ENCODE assay signal across 25 cellular contexts in the genomic region with DNA sequence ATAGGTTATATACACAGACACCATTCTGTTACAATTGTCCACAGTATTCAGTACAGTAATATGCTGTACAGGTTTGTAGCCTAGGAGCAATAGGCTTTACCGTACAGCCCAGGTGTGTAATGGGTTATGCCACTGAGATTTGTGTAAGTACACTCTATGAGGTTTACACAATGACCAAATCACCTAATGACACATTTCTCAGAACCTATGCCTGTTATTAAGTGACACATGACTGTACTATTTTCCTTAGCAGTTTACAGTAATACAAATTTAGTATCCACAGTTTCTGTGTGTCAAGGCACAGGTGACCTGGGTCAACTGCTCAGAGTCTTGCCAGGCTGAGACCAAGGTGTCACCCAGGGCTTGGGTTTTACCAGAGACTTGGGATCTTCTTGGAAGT.
"Had no signal": no experiment of that assay in that cellular context is flagged by ENCODE, and none has a peak within 500 bp of the region (broad histone marks: within the 10 kb centered on the region; RNA-seq: fewer than 3 reads in every experiment).

No MANE protein-coding gene starts in this region.

- H3K36me3 ChIP-seq: SJCRH30 had no signal

- H3K9me3 ChIP-seq: SJCRH30 had no signal

- H3K4me1 Mint-ChIP-seq: activated CD4-positive, alpha-beta T cell treated with anti-CD3 and anti-CD28 coated beads, Interleukin-2, amount 10 ng/mL, durations not matched to agents 7 days and 5 days; activated T-helper 17 cell treated with anti-CD3 and anti-CD28 coated beads, Interleukin-2, amount 50 U/mL, for 72 hours; IgD-negative memory B cell had no signal

- ATAC-seq: activated T-cell treated with anti-CD3 and anti-CD28 coated beads, Interleukin-2, amount 50 U/mL, for 4 hours; activated T-helper 17 cell treated with anti-CD3 and anti-CD28 coated beads, Interleukin-2, amount 50 U/mL, for 72 hours; Right ventricle myocardium inferior; SK-N-SH treated with all-trans-retinoic acid at 6 μM for 48 hours; WTC11 had no signal

- H3K4me1 ChIP-seq: SJCRH30 had no signal

- H3K4me3 Mint-ChIP-seq: activated CD4-positive, alpha-beta memory T cell treated with anti-CD3 and anti-CD28 coated beads for 36 hours; activated CD4-positive, alpha-beta T cell treated with anti-CD3 and anti-CD28 coated beads, Interleukin-2, amount 10 ng/mL, durations not matched to agents 7 days and 5 days; activated naive CD4-positive, alpha-beta T cell treated with anti-CD3 and anti-CD28 coated beads for 36 hours; activated naive CD8-positive, alpha-beta T cell; activated T-cell treated with anti-CD3 and anti-CD28 coated beads, Interleukin-2, amount 50 U/mL, for 4 hours; activated T-helper 17 cell treated with anti-CD3 and anti-CD28 coated beads, Interleukin-2, amount 50 U/mL, for 72 hours; brain; WTC11 had no signal

- H3K27me3 ChIP-seq: SJCRH30 had no signal

- DNase-seq: activated CD4-positive, alpha-beta memory T cell treated with anti-CD3 and anti-CD28 coated beads for 36 hours; activated CD4-positive, alpha-beta T cell treated with anti-CD3 and anti-CD28 coated beads for 1 hour; activated CD4-positive, alpha-beta T cell treated with anti-CD3 and anti-CD28 coated beads, Interleukin-2, amount 10 ng/mL, durations not matched to agents 7 days and 5 days; activated CD8-positive, alpha-beta memory T cell treated with anti-CD3 and anti-CD28 coated beads for 24 hours; activated gamma-delta T cell; activated naive CD4-positive, alpha-beta T cell treated with anti-CD3 and anti-CD28 coated beads for 36 hours; activated T-cell treated with anti-CD3 and anti-CD28 coated beads, Interleukin-2, amount 50 U/mL, for 4 hours; amygdala; caudate nucleus; NCI-H1092; NCI-H1930; NCI-H2171; NCI-H2227 treated with DMSO at 0.1 percent for 48 hours; NCI-H526; SJCRH30; SW 1271; T-helper 9 cell had no signal

- H3K36me3 Mint-ChIP-seq: activated CD4-positive, alpha-beta memory T cell treated with anti-CD3 and anti-CD28 coated beads for 36 hours; activated naive CD8-positive, alpha-beta T cell; brain; IgD-negative memory B cell had no signal

- H3K27me3 Mint-ChIP-seq: activated CD4-positive, alpha-beta memory T cell treated with anti-CD3 and anti-CD28 coated beads for 36 hours; activated CD4-positive, alpha-beta T cell treated with anti-CD3 and anti-CD28 coated beads, Interleukin-2, amount 10 ng/mL, durations not matched to agents 7 days and 5 days; activated naive CD8-positive, alpha-beta T cell; activated T-helper 17 cell treated with anti-CD3 and anti-CD28 coated beads, Interleukin-2, amount 50 U/mL, for 72 hours; IgD-negative memory B cell had no signal

- H3K27ac ChIP-seq: KMS-11, SJCRH30 had no signal

- H3K4me3 ChIP-seq: SJCRH30 had no signal

- H3K27ac Mint-ChIP-seq: activated CD4-positive, alpha-beta memory T cell treated with anti-CD3 and anti-CD28 coated beads for 36 hours; activated CD4-positive, alpha-beta T cell treated with anti-CD3 and anti-CD28 coated beads, Interleukin-2, amount 10 ng/mL, durations not matched to agents 7 days and 5 days; activated naive CD4-positive, alpha-beta T cell treated with anti-CD3 and anti-CD28 coated beads for 36 hours; activated naive CD8-positive, alpha-beta T cell; activated T-helper 17 cell treated with anti-CD3 and anti-CD28 coated beads, Interleukin-2, amount 50 U/mL, for 72 hours; brain; IgD-negative memory B cell; WTC11 had no signal
